ENCODE assay signal across 19 cellular contexts in genomic region chr14:53766106-53766505, GRCh38.
DNase-seq lines count a peak whose midpoint lies in the region; ATAC-seq, FAIRE-seq and TF ChIP-seq lines count a peak whose summit lies in the region.
"Had no signal": no experiment of that assay in that cellular context is flagged by ENCODE, and none has a peak within 500 bp of the region (broad histone marks: within the 10 kb centered on the region; RNA-seq: fewer than 3 reads in every experiment).

No MANE protein-coding gene starts in this region.

- peak; percentile 86 for FAIRE-seq in HTR-8/SVneo (lab: Jason Lieb, UNC)
- FAIRE-seq: A549, D721Med, GM19239 had no signal

- TF ChIP-seq CTCF in epithelial cell of esophagus (IDR thresholded peaks at IDR 0.05; ENCODE audit: insufficient read depth, low read depth, low read length, missing control alignments) = no peak

- DNase-seq in DMS53 (lab: John Stamatoyannopoulos, UW) (peak; percentile 54), HTR-8/SVneo (ENCODE audit: insufficient read length, low spot score) (no peak), epithelial cell of esophagus (ENCODE audit: low read depth) (peak; percentile 17), renal cortical epithelial cell (ENCODE audit: low read depth) (peak; percentile 55), mesenteric fat pad (ENCODE audit: low spot score) (no peak)
- DNase-seq: AML-193; Caco-2; CD4-positive, alpha-beta T cell; DMS79 treated with DMSO at 0.1 percent for 48 hours; GF-D8; GM23248; HFFc6; KG1 had no signal

- no peak overlapping the region for H3K4me3 ChIP-seq in epithelial cell of esophagus (ENCODE audit: low read length)
- H3K4me3 ChIP-seq: A549, GM23248 had no signal

- ATAC-seq in HG03025 (IDR thresholded peaks at IDR 0.05; ENCODE audit: low FRiP score, unreplicated experiment) (no peak), GM19467 (IDR thresholded peaks at IDR 0.05; ENCODE audit: unreplicated experiment) (no peak)
- ATAC-seq: A549, HCT116 had no signal

Comparison
In these comparisons a context has a peak if more than half of its experiments do, and no peak if none do; other contexts are left out.
1. DNase-seq: peak in DMS53 (single experiment), epithelial cell of esophagus (single experiment) and renal cortical epithelial cell (single experiment); none in HTR-8/SVneo (single experiment) and mesenteric fat pad (single experiment).